Comparison of ENCODE assay signal across 36 cellular contexts in the genomic region with DNA sequence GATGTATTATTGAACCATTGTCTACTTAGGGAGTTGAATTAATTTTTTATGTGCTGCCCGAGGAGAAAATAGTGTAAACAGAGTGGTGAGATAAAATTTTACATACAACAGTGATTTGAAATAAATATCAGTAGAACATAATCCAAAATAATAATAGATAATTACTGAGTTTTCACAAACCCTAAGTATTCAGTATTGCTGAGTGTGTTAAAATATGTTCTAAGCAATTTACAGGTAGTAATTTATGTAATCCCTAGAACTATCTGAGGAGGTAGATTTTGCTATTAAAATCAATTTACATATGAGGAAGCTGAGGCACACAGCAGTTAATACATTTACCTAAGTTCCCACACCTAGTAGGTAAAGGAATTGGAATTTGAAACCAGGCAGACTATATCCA.
"Had no signal": no experiment of that assay in that cellular context is flagged by ENCODE, and none has a peak within 500 bp of the region (broad histone marks: within the 10 kb centered on the region; RNA-seq: fewer than 3 reads in every experiment).

No MANE protein-coding gene starts in this region.

- H3K36me3 ChIP-seq: MG63 had no signal

- DNase-seq: Kasumi-1, MG63, MM.1S, MV-4-11, NCI-H1048, NCI-H1092, NCI-H1092 treated with DMSO at 0.1 percent for 48 hours, NCI-H1105, NCI-H1105 treated with DMSO at 0.1 percent for 48 hours, NCI-H1417, NCI-H1417 treated with DMSO at 0.1 percent for 48 hours, NCI-H1436, NCI-H1436 treated with DMSO at 0.1 percent for 48 hours, NCI-H146, NCI-H1694, NCI-H1694 treated with DMSO at 0.1 percent for 48 hours, NCI-H187, NCI-H187 treated with DMSO at 0.1 percent for 48 hours, NCI-H1930, NCI-H2029, NCI-H2029 treated with DMSO at 0.1 percent for 48 hours, NCI-H2081, NCI-H2081 treated with DMSO at 0.1 percent for 48 hours, NCI-H2107, NCI-H2171, NCI-H2171 treated with DMSO at 0.1 percent for 48 hours, NCI-H2227 treated with DMSO at 0.1 percent for 48 hours, NCI-H226, NCI-H345, NCI-H446, NCI-H446 treated with DMSO at 0.1 percent for 48 hours, NCI-H510A, NCI-H510A treated with DMSO at 0.1 percent for 48 hours, NCI-H524, NCI-H524 treated with DMSO at 0.1 percent for 48 hours, NCI-H526 had no signal

- H3K27me3 ChIP-seq: MG63 had no signal

- H3K4me3 ChIP-seq: MG63 had no signal

- H3K9me3 ChIP-seq: MG63 had no signal
